In genomic region chr19:13846533-13847032, GRCh38 we compare ENCODE assay signal across 9 cellular contexts. TPM values are rescaled to one million over a fixed set of nuclear protein-coding genes. Genes with fewer than 3 reads are reported as not detected.
DNase-seq lines count a peak whose midpoint lies in the region; ATAC-seq and TF ChIP-seq lines count a peak whose summit lies in the region.
"Had no signal": no experiment of that assay in that cellular context is flagged by ENCODE, and none has a peak within 500 bp of the region (broad histone marks: within the 10 kb centered on the region; RNA-seq: fewer than 3 reads in every experiment).

No MANE protein-coding gene starts in this region.

- H3K9me3 ChIP-seq in iPS-18c (ENCODE audit: control insufficient read depth, insufficient read depth, low read length) (peaks cover 3% of the 10 kb centered on the region), spleen (no peaks in the 10 kb centered on the region)

- WGBS in spleen, 5 donors, result 0 to 6% (median 2%) methylated on average over 6 to 13 of the region's 13 CpGs

- H3K27ac ChIP-seq in spleen, result peak overlapping the region; percentile 88 to 100 (median 96)

- in situ Hi-C loops in KBM-7 (cut with MboI; ENCODE audit: low pct_unique_long_range_greater_than_20kb, low sequenced_read_pairs), result loop anchor here (10.0 kb wide), 1 partner anchor 62 kb away; no protein-coding TSS in a partner anchor

- no peak for TF ChIP-seq POLR2A in spleen (IDR thresholded peaks at IDR 0.05)

- H3K36me3 ChIP-seq in spleen, result no peaks in the 10 kb centered on the region

- H3K27me3 ChIP-seq in spleen (replicated peaks in 1 of 7), result peaks cover 0 to 19% (median 0%) of the 10 kb centered on the region in 7 donors

- intact Hi-C loops in spleen (cut with DNase I; ENCODE audit: low total_unique reads), result no loop called here

- DNase-seq in DMS53 treated with DMSO at 0.1 percent for 48 hours (lab: John Stamatoyannopoulos, UW; ENCODE audit: unreplicated experiment) (peak; percentile 81), KBM-7 (peak; percentile 97), T-helper 22 cell (ENCODE audit: low read depth) (peak; percentile 99), astrocyte of the hippocampus (ENCODE audit: low read depth, low spot score) (peak; percentile 98), spleen (peak; percentile 97), cerebellum (ENCODE audit: low spot score) (no peak)

- ATAC-seq in GM21447 (IDR thresholded peaks at IDR 0.05; ENCODE audit: unreplicated experiment), result peak; percentile 56

- H3K4me1 ChIP-seq in spleen, result peaks cover 34 to 94% (median 73%) of the 10 kb centered on the region in 6 donors

- H3K4me3 ChIP-seq in iPS-18c (ENCODE audit: insufficient read depth, low read depth, low read length) (peak overlapping the region; percentile 89; the same call in 1 of the 2 replicates), spleen (peak overlapping the region in 7 of 8 donors; percentile 30 to 74 (median 45))

- peak in 1 of 11 experiments; percentile 12 for TF ChIP-seq CTCF in spleen (IDR thresholded peaks at IDR 0.05 in 8 of 11, conservative IDR thresholded peaks at IDR 0.05 in 3 of 11)

RNA-seq across cellular contexts. Expression of gene NANOS3, which starts 30.4 kb away (rescaled TPM):
- not detected for total RNA-seq in spleen
- polyA plus RNA-seq in spleen, result under 1 TPM; 0.42 to 0.99 (median 0.52) TPM
- total RNA-seq in cerebellum, result 2.9 TPM
- total RNA-seq: pulmonary artery endothelial cell had no signal

RNA-seq across cellular contexts. Expression of gene ZSWIM4, which starts 51.3 kb away (rescaled TPM):
- total RNA-seq in spleen, result 10 to 100 TPM in 3 of 7 donors, 1 to 10 TPM in 4; 6.2 to 14.8 (median 9.4) TPM
- polyA plus RNA-seq in spleen, result 1 to 10 TPM; 1.5 to 4.7 (median 1.7) TPM
- total RNA-seq in cerebellum, result 13.6 TPM

RNA-seq across cellular contexts. Expression of gene BRME1, which starts 59.3 kb away (rescaled TPM):
- total RNA-seq in spleen (1 to 10 TPM in 6 of 7 donors, under 1 TPM in 1; 0.97 to 3.5 (median 2.1) TPM), cerebellum (8.6 TPM)
- 1 to 10 TPM; 1.3 to 3.8 (median 2.7) TPM for polyA plus RNA-seq in spleen

RNA-seq across cellular contexts. Expression of gene CC2D1A, which starts 59.4 kb away (rescaled TPM):
- total RNA-seq in spleen (10 to 100 TPM; 26.2 to 40.1 (median 28.8) TPM), cerebellum (10.1 TPM)
- 10 to 100 TPM; 13.0 to 27.2 (median 24.5) TPM for polyA plus RNA-seq in spleen
